Comparison of ENCODE assay signal across 18 cellular contexts in the genomic region with DNA sequence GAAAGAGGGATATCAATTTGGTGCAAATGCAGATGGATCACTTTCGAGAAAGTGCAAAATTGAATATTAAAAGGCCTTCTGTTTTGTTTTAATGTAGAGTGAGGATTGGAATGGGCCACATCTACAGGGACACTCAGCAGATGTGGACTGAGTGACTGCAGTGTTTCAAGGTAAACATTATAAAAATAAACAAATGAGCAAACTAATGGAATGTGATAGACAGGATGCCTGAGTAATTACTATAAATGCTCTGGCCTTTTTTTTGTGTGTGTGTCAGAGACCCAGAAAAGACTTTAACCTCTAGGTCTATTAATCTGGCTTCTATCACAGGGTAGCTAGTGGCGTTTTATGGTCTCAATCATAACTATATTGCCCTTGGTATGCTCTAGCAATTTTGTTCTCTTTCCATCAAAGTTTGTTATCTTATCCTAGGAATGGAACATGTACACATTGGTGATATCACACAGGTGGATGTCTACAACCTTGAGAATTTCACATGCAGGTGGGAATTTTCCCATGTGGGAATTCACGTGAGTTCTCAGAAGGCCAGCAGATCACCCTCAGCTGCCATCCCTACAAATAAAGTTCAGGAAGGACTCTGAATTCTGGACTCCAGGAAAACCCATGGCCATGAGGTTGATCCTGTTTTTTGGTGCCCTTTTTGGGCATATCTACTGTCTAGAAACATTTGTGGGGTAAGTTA. TPM values are rescaled to one million over a fixed set of nuclear protein-coding genes. Genes with fewer than 3 reads are reported as not detected.
A peak's percentile ranks its signal among the peaks of the same experiment; 100 is the strongest.
DNase-seq lines count a peak whose midpoint lies in the region; ATAC-seq, FAIRE-seq and TF ChIP-seq lines count a peak whose summit lies in the region.
"Had no signal": no experiment of that assay in that cellular context is flagged by ENCODE, and none has a peak within 500 bp of the region (broad histone marks: within the 10 kb centered on the region; RNA-seq: fewer than 3 reads in every experiment).

TSS of gene CPA2 (plus strand) at position 606 of the 703 bp plus-strand sequence. CDS start at position 625, 19 bp downstream.

- peaks cover 58% of the 10 kb centered on the region for H3K4me1 Mint-ChIP-seq in progenitor cell of endocrine pancreas (ENCODE audit: low read depth)
- H3K4me1 Mint-ChIP-seq: IgD-negative memory B cell had no signal

- no peaks in the 10 kb centered on the region for H3K36me3 ChIP-seq in Karpas-422 (ENCODE audit: insufficient read depth, low read length)

- intact Hi-C loops in left colon (cut with DNase I, micrococcal nuclease) = no loop called here

- H2AFZ ChIP-seq in Karpas-422 (ENCODE audit: low read length) = no peak within 1 kb of the TSS

- H3K79me2 ChIP-seq in Karpas-422 (ENCODE audit: low read length) = no peaks in the 10 kb centered on the region

- H3K4me3 Mint-ChIP-seq in progenitor cell of endocrine pancreas (ENCODE audit: low read depth) = peak within 1 kb of the TSS; percentile 66
- H3K4me3 Mint-ChIP-seq: IgD-negative memory B cell had no signal

- TF ChIP-seq CTCF in progenitor cell of endocrine pancreas (IDR thresholded peaks at IDR 0.05; ENCODE audit: unreplicated experiment) = no peak
- TF ChIP-seq CTCF in D721Med (IDR thresholded peaks at IDR 0.05; ENCODE audit: insufficient read depth, missing control alignments) = no peak

- peaks cover 3% of the 10 kb centered on the region for H3K36me3 Mint-ChIP-seq in progenitor cell of endocrine pancreas (ENCODE audit: insufficient read depth)

- H3K27me3 ChIP-seq in Karpas-422 (ENCODE audit: low read length) = no peaks in the 10 kb centered on the region

- no peak for FAIRE-seq in D721Med (lab: Jason Lieb, UNC)

- H3K9ac ChIP-seq in Karpas-422 (ENCODE audit: low read length) = no peak within 1 kb of the TSS

- no peak within 1 kb of the TSS for H3K4me3 ChIP-seq in Karpas-422 (ENCODE audit: low read length)

- ATAC-seq in left colon (peak; percentile 98), HG02610 (IDR thresholded peaks at IDR 0.05; ENCODE audit: unreplicated experiment) (no peak)
- ATAC-seq: HCT116 had no signal

- H3K9me3 ChIP-seq in Karpas-422 (ENCODE audit: low read length) = no peaks in the 10 kb centered on the region

- no peaks in the 10 kb centered on the region for H4K20me1 ChIP-seq in Karpas-422 (ENCODE audit: insufficient read depth, low read depth, low read length)

- H3K27ac Mint-ChIP-seq in progenitor cell of endocrine pancreas = peak within 1 kb of the TSS; percentile 39
- H3K27ac Mint-ChIP-seq: IgD-negative memory B cell had no signal

- no peak within 1 kb of the TSS for H3K4me2 ChIP-seq in Karpas-422 (ENCODE audit: low read depth, low read length, poor library complexity, severe bottlenecking)

- no peak within 1 kb of the TSS for H3K27ac ChIP-seq in Karpas-422 (ENCODE audit: low read length)

- DNase-seq in ELR (ENCODE audit: low read depth) = peak; percentile 55
- peak; percentile 12 for DNase-seq in Karpas-422
- DNase-seq in left colon = no peak
- no peak for DNase-seq in progenitor cell of endocrine pancreas (ENCODE audit: low spot score, unreplicated experiment)
- no peak for DNase-seq in NCI-H1092 treated with DMSO at 0.1 percent for 48 hours (lab: John Stamatoyannopoulos, UW)
- no peak for DNase-seq in D721Med (ENCODE audit: insufficient read length, low spot score)
- DNase-seq: C1 segment of cervical spinal cord, EL, NCI-H187, NCI-H226, NCI-H524 treated with DMSO at 0.1 percent for 48 hours, SW 1271 had no signal

- H3K9me2 ChIP-seq in Karpas-422 (replicated peaks; ENCODE audit: insufficient read depth, low read length) = no peaks in the 10 kb centered on the region

- H3K9me3 Mint-ChIP-seq in progenitor cell of endocrine pancreas (ENCODE audit: low read depth) = no peaks in the 10 kb centered on the region

- H3K27me3 Mint-ChIP-seq in progenitor cell of endocrine pancreas = no peaks in the 10 kb centered on the region

- H3K4me1 ChIP-seq in Karpas-422 (ENCODE audit: low read length) = peaks cover under 1% of the 10 kb centered on the region

RNA-seq across cellular contexts. Expression of gene CPA2, which starts in this region (rescaled TPM):
- total RNA-seq in Karpas-422 (2014; rRNA removed; shearing (Covaris generic); ENCODE audit: low replicate concordance) = not detected in 2 replicates
- total RNA-seq in left colon (1 to 10 TPM; 1.1 to 1.7 TPM), progenitor cell of endocrine pancreas (85.0 and 107 TPM in 2 replicates)
- total RNA-seq: LHCN-M2, OCI-LY7, RPMI7951 had no signal

Comparison
In these comparisons a context has a peak if more than half of its experiments do, and no peak if none do; other contexts are left out.
1. RNA of gene CPA2 (total RNA-seq): 85.0 to 107 TPM in progenitor cell of endocrine pancreas; 1.1 to 1.7 TPM in left colon and not detected in Karpas-422; every median in the first group is over 10 times any median in the second.
2. Peak in DNase-seq in Karpas-422; RNA of the gene not detected or under 1 TPM.